ENCODE assay signal across 9 cellular contexts in the genomic region with DNA sequence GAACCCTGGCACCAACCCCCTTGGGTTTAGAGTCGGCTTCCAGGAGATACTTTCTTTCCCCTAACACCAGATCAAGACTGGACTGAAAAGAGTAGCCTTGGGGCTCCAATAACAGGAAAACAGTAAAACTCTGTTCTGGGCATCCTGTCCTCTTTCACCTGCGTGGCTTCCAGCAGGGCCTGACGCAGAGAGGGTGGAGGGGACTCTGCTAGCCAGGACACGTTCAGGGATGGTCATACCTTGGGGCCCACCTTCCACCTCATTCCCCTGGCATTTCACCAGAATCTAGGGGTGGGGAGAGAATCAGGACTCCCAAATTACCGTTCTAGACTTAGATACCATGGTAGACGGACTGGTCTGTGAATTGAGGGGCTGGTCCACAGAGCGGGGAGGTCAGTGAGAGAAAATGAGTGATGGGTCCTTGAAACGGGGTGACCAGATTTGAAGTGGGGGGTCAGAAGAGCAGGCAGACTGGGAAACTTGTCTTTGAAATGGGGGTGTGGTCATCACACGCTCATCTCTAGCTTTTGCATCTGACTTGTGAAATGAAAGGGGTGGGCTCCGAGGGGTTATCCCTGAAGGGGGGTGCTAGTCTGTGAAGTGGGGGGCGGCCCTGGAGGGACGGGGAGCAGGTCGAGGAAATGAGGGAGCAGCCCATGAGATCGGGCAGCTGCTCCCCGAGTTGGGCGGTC. TPM values are rescaled to one million over a fixed set of nuclear protein-coding genes. Genes with fewer than 3 reads are reported as not detected.
DNase-seq lines count a peak whose midpoint lies in the region; ATAC-seq and TF ChIP-seq lines count a peak whose summit lies in the region.
"Had no signal": no experiment of that assay in that cellular context is flagged by ENCODE, and none has a peak within 500 bp of the region (broad histone marks: within the 10 kb centered on the region; RNA-seq: fewer than 3 reads in every experiment).

No MANE protein-coding gene starts in this region.

- no TSS peak for BruUV-seq in MCF 10A (replicated peaks; lab: Mats Ljungman, UMichigan)

- peak overlapping the region; percentile 87 to 95 for H3K27ac ChIP-seq in lung (ENCODE audit: low read depth in 1 of 2, low read length in 1 of 2)
- peak overlapping the region; percentile 94 to 98 (median 94) for H3K27ac ChIP-seq in transverse colon

- H3K27me3 Mint-ChIP-seq in activated CD8-positive, alpha-beta memory T cell treated with anti-CD3 and anti-CD28 coated beads, Interleukin-2, amount 10 ng/mL, durations not matched to agents 7 days and 5 days = no peaks in the 10 kb centered on the region
- H3K27me3 Mint-ChIP-seq in MCF 10A (ENCODE audit: insufficient read depth, unreplicated experiment) = no peaks in the 10 kb centered on the region

- H3K36me3 ChIP-seq in lung (ENCODE audit: control insufficient read depth in 2 of 2, insufficient read depth in 2 of 2, low read length in 2 of 2) (no peaks in the 10 kb centered on the region), transverse colon (no peaks in the 10 kb centered on the region)

- H3K27ac Mint-ChIP-seq in activated CD8-positive, alpha-beta memory T cell treated with anti-CD3 and anti-CD28 coated beads, Interleukin-2, amount 10 ng/mL, durations not matched to agents 7 days and 5 days = peak overlapping the region; percentile 73
- peak overlapping the region; percentile 94 for H3K27ac Mint-ChIP-seq in MCF 10A (ENCODE audit: low read depth, unreplicated experiment)

- in situ Hi-C loops in transverse colon (cut with MboI; ENCODE audit: low pct_ligation_motif_present in 1 of 4, low pct_unique_long_range_greater_than_20kb in 1 of 4, low sequenced_read_pairs in 3 of 4) = loop anchor here in 1 of 4 donors (5.0 kb wide), 1 partner anchor 32 kb away; no protein-coding TSS in a partner anchor

- TF ChIP-seq EP300 in transverse colon (IDR thresholded peaks at IDR 0.05; ENCODE audit: low read depth) = no peak

- peaks cover 57% of the 10 kb centered on the region for H3K4me1 Mint-ChIP-seq in activated CD8-positive, alpha-beta memory T cell treated with anti-CD3 and anti-CD28 coated beads, Interleukin-2, amount 10 ng/mL, durations not matched to agents 7 days and 5 days
- H3K4me1 Mint-ChIP-seq in MCF 10A (ENCODE audit: insufficient read depth, unreplicated experiment) = peaks cover 38% of the 10 kb centered on the region

- H3K9me3 ChIP-seq in lung (ENCODE audit: control insufficient read depth in 2 of 2, insufficient read depth in 1 of 2, low read length in 1 of 2) = no peaks in the 10 kb centered on the region
- H3K9me3 ChIP-seq in transverse colon = no peaks in the 10 kb centered on the region

- DNase-seq in activated CD8-positive, alpha-beta memory T cell treated with anti-CD3 and anti-CD28 coated beads, Interleukin-2, amount 10 ng/mL, durations not matched to agents 7 days and 5 days = no peak
- DNase-seq in activated CD8-positive, alpha-beta memory T cell treated with anti-CD3 and anti-CD28 coated beads, Interleukin-2, amount 50 U/mL, for 4 hours = no peak
- DNase-seq in MCF 10A (ENCODE audit: unreplicated experiment) (peak; percentile 93), lung (ENCODE audit: low spot score) (no peak), transverse colon (no peak), NCI-H146 (lab: John Stamatoyannopoulos, UW) (no peak), epidermal melanocyte (ENCODE audit: insufficient read length, low spot score) (no peak), NCI-H146 treated with DMSO at 0.1 percent for 48 hours (lab: John Stamatoyannopoulos, UW; ENCODE audit: unreplicated experiment) (no peak)
- DNase-seq: DMS 273 treated with DMSO at 0.1 percent for 48 hours had no signal

- CTCF ChIA-PET in activated CD8-positive, alpha-beta memory T cell treated with anti-CD3 and anti-CD28 coated beads, Interleukin-2, amount 10 ng/mL, durations not matched to agents 7 days and 5 days (lab: Charles Lee) = interaction anchor here (0.9 to 25.9 kb wide), 13 partner anchors 12 to 133 kb away, joined by 3 to 768 read pairs (median 9); a partner anchor contains a TSS
- CTCF ChIA-PET in MCF 10A (lab: Yijun Ruan, JAX) = interaction anchor here (0.6 to 15.6 kb wide), 10 partner anchors 15 to 142 kb away, joined by 3 to 454 read pairs (median 10); a partner anchor contains a TSS

- no peak for TF ChIP-seq CTCF in MCF 10A (IDR thresholded peaks at IDR 0.05; ENCODE audit: unreplicated experiment)
- TF ChIP-seq CTCF in lung (IDR thresholded peaks at IDR 0.05; ENCODE audit: control extremely low read depth, extremely low read depth) = no peak
- no peak for TF ChIP-seq CTCF in transverse colon (IDR thresholded peaks at IDR 0.05)

- TF ChIP-seq POLR2A in transverse colon (IDR thresholded peaks at IDR 0.05) = no peak

- H3K36me3 Mint-ChIP-seq in activated CD8-positive, alpha-beta memory T cell treated with anti-CD3 and anti-CD28 coated beads, Interleukin-2, amount 10 ng/mL, durations not matched to agents 7 days and 5 days = peaks cover 20% of the 10 kb centered on the region
- peaks cover 30% of the 10 kb centered on the region for H3K36me3 Mint-ChIP-seq in MCF 10A (ENCODE audit: insufficient read depth, unreplicated experiment)

- H3K4me3 Mint-ChIP-seq in activated CD8-positive, alpha-beta memory T cell treated with anti-CD3 and anti-CD28 coated beads, Interleukin-2, amount 10 ng/mL, durations not matched to agents 7 days and 5 days = peak overlapping the region; percentile 90
- H3K4me3 Mint-ChIP-seq in MCF 10A (ENCODE audit: unreplicated experiment) = peak overlapping the region; percentile 95

- intact Hi-C loops in MCF 10A (cut with micrococcal nuclease) (loop anchor here (1.0 to 10.0 kb wide), 3 partner anchors 63 to 150 kb away; a partner anchor contains a TSS), transverse colon (cut with DNase I; ENCODE audit: low total_unique reads) (loop anchor here (2.0 kb wide), 1 partner anchor 36 kb away; no protein-coding TSS in a partner anchor)

- peak overlapping the region; percentile 75 for H3K4me3 ChIP-seq in lung
- H3K4me3 ChIP-seq in transverse colon = peak overlapping the region; percentile 95 to 99 (median 96)

- ATAC-seq in activated CD8-positive, alpha-beta memory T cell treated with anti-CD3 and anti-CD28 coated beads, Interleukin-2, amount 10 ng/mL, durations not matched to agents 7 days and 5 days = no peak
- ATAC-seq in lung (ENCODE audit: insufficient read depth, low FRiP score) = no peak

- H3K27me3 ChIP-seq in lung (ENCODE audit: control insufficient read depth, insufficient read depth) (no peaks in the 10 kb centered on the region), transverse colon (no peaks in the 10 kb centered on the region)

- WGBS in lung, 2 donors = 17 to 30% methylated on average over 16 of the region's 16 CpGs
- 23 to 28% methylated on average over 5 to 11 of the region's 16 CpGs for WGBS in transverse colon (ENCODE audit: low coverage in 1 of 2), 2 donors

- POLR2A ChIA-PET in MCF 10A (lab: Yijun Ruan, JAX) = interaction anchor here (0.6 to 21.6 kb wide), 9 partner anchors 8 to 147 kb away, joined by 3 to 549 read pairs (median 112); a partner anchor contains a TSS

- H3K4me1 ChIP-seq in lung (ENCODE audit: control insufficient read depth in 2 of 2, insufficient read depth in 2 of 2, low read length in 2 of 2) (peaks cover 13 to 31% of the 10 kb centered on the region in 2 donors), transverse colon (peaks cover 18 to 72% (median 44%) of the 10 kb centered on the region in 4 donors)

- H3K9me3 Mint-ChIP-seq in activated CD8-positive, alpha-beta memory T cell treated with anti-CD3 and anti-CD28 coated beads, Interleukin-2, amount 10 ng/mL, durations not matched to agents 7 days and 5 days (ENCODE audit: low read depth) = no peaks in the 10 kb centered on the region
- no peaks in the 10 kb centered on the region for H3K9me3 Mint-ChIP-seq in MCF 10A (ENCODE audit: unreplicated experiment)

RNA-seq across cellular contexts. Expression of a gene that starts 0.9 kb away (rescaled TPM):
- 100 to 1,000 TPM in 1 of 2 experiments, 10 to 100 TPM in 1; 69.3 to 146 TPM for total RNA-seq in activated CD8-positive, alpha-beta memory T cell treated with anti-CD3 and anti-CD28 coated beads, Interleukin-2, amount 10 ng/mL, durations not matched to agents 7 days and 5 days
- total RNA-seq in MCF 10A (2022) = 216 and 256 TPM in 2 replicates
- 100 to 1,000 TPM in 1 of 2 donors, 10 to 100 TPM in 1; 81.1 to 117 TPM for total RNA-seq in lung
- polyA plus RNA-seq in lung = 10 to 100 TPM; 81.3 to 100.0 TPM
- total RNA-seq in transverse colon = 100 to 1,000 TPM; 101 to 328 (median 198) TPM

RNA-seq across cellular contexts. Expression of a gene that starts 27.0 kb away (rescaled TPM):
- 1,000 to 10,000 TPM in 1 of 2 experiments, 100 to 1,000 TPM in 1; 953 to 3,569 TPM for total RNA-seq in activated CD8-positive, alpha-beta memory T cell treated with anti-CD3 and anti-CD28 coated beads, Interleukin-2, amount 10 ng/mL, durations not matched to agents 7 days and 5 days
- total RNA-seq in MCF 10A (2022) (2,753 and 3,369 TPM in 2 replicates), lung (over 10,000 TPM in 1 of 2 donors, under 1 TPM in 1; under 0.01 to 10,045 TPM), transverse colon (under 1 TPM; under 0.01 TPM)
- polyA plus RNA-seq in lung = not detected

RNA-seq across cellular contexts. Expression of a gene that starts 28.4 kb away (rescaled TPM):
- total RNA-seq in activated CD8-positive, alpha-beta memory T cell treated with anti-CD3 and anti-CD28 coated beads, Interleukin-2, amount 10 ng/mL, durations not matched to agents 7 days and 5 days = 1,000 to 10,000 TPM in 1 of 2 experiments, 100 to 1,000 TPM in 1; 780 to 2,122 TPM
- total RNA-seq in MCF 10A (2022) = 1,764 and 2,069 TPM in 2 replicates
- 1,000 to 10,000 TPM in 1 of 2 donors, under 1 TPM in 1; under 0.01 to 2,200 TPM for total RNA-seq in lung
- not detected for polyA plus RNA-seq in lung
- total RNA-seq in transverse colon = under 1 TPM in 3 of 4 donors, not detected in 1; under 0.01 TPM

RNA-seq across cellular contexts. Expression of a gene that starts 37.5 kb away (rescaled TPM):
- total RNA-seq in activated CD8-positive, alpha-beta memory T cell treated with anti-CD3 and anti-CD28 coated beads, Interleukin-2, amount 10 ng/mL, durations not matched to agents 7 days and 5 days = 1 to 10 TPM; 2.4 to 3.0 TPM
- total RNA-seq in MCF 10A (2022) (0.61 TPM in 1 of 2 replicates, not detected in the other), lung (1 to 10 TPM; 1.2 to 5.9 TPM), transverse colon (1 to 10 TPM in 1 of 4 donors, under 1 TPM in 1, not detected in 2; 0.95 to 1.9 TPM)
- 1 to 10 TPM in 1 of 2 donors, under 1 TPM in 1; 0.95 to 2.2 TPM for polyA plus RNA-seq in lung
